In genomic region chr9:131097948-131098278, GRCh38 we compare ENCODE assay signal across 2 cellular contexts.
TF ChIP-seq lines count a peak whose summit lies in the region.

No MANE protein-coding gene starts in this region.

TF ChIP-seq in IMR-90, 13 proteins besides CTCF, POLR2A, EP300 and RAD21:
- TF ChIP-seq SMC3 (IDR thresholded peaks at IDR 0.05; ENCODE audit: low read depth, low read length) (no peak), BHLHE40 (IDR thresholded peaks at IDR 0.05; ENCODE audit: low read depth, low read length) (no peak), MAZ (IDR thresholded peaks at IDR 0.05; ENCODE audit: borderline replicate concordance, low read depth, low read length) (no peak), CHD1 (IDR thresholded peaks at IDR 0.05; ENCODE audit: low read depth, low read length) (no peak), RFX5 (IDR thresholded peaks at IDR 0.05; ENCODE audit: low read depth, low read length) (no peak), MXI1 (IDR thresholded peaks at IDR 0.05; ENCODE audit: borderline replicate concordance, low read depth, low read length) (no peak), MAFK (IDR thresholded peaks at IDR 0.05; ENCODE audit: low read depth, low read length) (no peak), NFE2L2 (IDR thresholded peaks at IDR 0.05; ENCODE audit: low read depth, low read length) (no peak), FOS (IDR thresholded peaks at IDR 0.05; ENCODE audit: low read depth, low read length) (no peak), USF2 (IDR thresholded peaks at IDR 0.05; ENCODE audit: low read depth, low read length) (no peak), CEBPB (IDR thresholded peaks at IDR 0.05; ENCODE audit: low read depth, low read length) (no peak), RCOR1 (IDR thresholded peaks at IDR 0.05; ENCODE audit: insufficient replicate concordance, low read length) (no peak)
- TF ChIP-seq, protein P1, sequence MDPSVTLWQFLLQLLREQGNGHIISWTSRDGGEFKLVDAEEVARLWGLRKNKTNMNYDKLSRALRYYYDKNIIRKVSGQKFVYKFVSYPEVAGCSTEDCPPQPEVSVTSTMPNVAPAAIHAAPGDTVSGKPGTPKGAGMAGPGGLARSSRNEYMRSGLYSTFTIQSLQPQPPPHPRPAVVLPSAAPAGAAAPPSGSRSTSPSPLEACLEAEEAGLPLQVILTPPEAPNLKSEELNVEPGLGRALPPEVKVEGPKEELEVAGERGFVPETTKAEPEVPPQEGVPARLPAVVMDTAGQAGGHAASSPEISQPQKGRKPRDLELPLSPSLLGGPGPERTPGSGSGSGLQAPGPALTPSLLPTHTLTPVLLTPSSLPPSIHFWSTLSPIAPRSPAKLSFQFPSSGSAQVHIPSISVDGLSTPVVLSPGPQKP (IDR thresholded peaks at IDR 0.05; ENCODE audit: borderline replicate concordance, low read depth, low read length), result no peak

TF ChIP-seq in H1, 55 proteins besides CTCF, POLR2A, EP300 and RAD21:
- no peak for TF ChIP-seq NRF1 (IDR thresholded peaks at IDR 0.05; ENCODE audit: low read depth, low read length)
- TF ChIP-seq POLR2AphosphoS5 (IDR thresholded peaks at IDR 0.05; ENCODE audit: low read depth, low read length), result peak; percentile 37; the same call in 1 of the 2 replicates
- no peak for TF ChIP-seq GABPA (IDR thresholded peaks at IDR 0.05; ENCODE audit: borderline replicate concordance, insufficient read depth, low read length)
- no peak for TF ChIP-seq KDM1A (IDR thresholded peaks at IDR 0.05; ENCODE audit: borderline replicate concordance, low read length)
- TF ChIP-seq USF2 (IDR thresholded peaks at IDR 0.05; ENCODE audit: low read length), result no peak
- no peak for TF ChIP-seq SIRT6 (IDR thresholded peaks at IDR 0.05; ENCODE audit: low read length)
